Comparison of ENCODE assay signal across 1 cellular context in the genomic region with DNA sequence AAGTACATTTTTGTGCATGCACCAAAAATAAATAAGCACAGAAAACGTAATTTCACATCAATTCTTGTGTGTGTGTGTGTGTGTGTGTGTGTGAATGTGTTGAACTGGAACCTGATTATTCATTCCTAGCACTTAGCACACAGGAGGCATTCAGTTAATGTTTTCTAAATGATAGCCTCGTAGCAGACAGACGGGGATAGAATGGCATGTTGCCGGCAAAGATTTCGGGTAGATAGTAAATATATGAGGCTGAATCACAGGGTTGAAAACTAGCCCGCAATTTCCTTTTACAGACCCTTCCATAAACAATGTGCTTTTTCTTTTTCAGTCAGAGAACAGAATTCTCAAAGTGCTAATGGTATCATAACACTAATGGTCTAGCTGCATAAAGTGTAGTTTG.
TF ChIP-seq lines count a peak whose summit lies in the region.

No MANE protein-coding gene starts in this region.

TF ChIP-seq in HepG2, 621 proteins besides CTCF, POLR2A, EP300 and RAD21:
- TF ChIP-seq ZNF709 (CRISPR knock-in tag; IDR thresholded peaks at IDR 0.05) (no peak), ZNF276 (CRISPR knock-in tag; IDR thresholded peaks at IDR 0.05; ENCODE audit: low read depth) (no peak), ZNF720 (CRISPR knock-in tag; IDR thresholded peaks at IDR 0.05) (no peak), ZNF703 (CRISPR knock-in tag; IDR thresholded peaks at IDR 0.05; ENCODE audit: borderline replicate concordance) (no peak), FIP1L1 (IDR thresholded peaks at IDR 0.05; ENCODE audit: borderline replicate concordance, insufficient read depth, low read depth, low read length) (no peak), MZF1 (CRISPR knock-in tag; IDR thresholded peaks at IDR 0.05; ENCODE audit: borderline replicate concordance) (no peak), MNT (IDR thresholded peaks at IDR 0.05) (no peak), THAP11 (CRISPR knock-in tag; IDR thresholded peaks at IDR 0.05) (no peak)
- TF ChIP-seq, protein P1, sequence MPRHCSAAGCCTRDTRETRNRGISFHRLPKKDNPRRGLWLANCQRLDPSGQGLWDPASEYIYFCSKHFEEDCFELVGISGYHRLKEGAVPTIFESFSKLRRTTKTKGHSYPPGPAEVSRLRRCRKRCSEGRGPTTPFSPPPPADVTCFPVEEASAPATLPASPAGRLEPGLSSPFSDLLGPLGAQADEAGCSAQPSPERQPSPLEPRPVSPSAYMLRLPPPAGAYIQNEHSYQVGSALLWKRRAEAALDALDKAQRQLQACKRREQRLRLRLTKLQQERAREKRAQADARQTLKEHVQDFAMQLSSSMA (CRISPR knock-in tag; IDR thresholded peaks at IDR 0.05): no peak
- TF ChIP-seq, protein P2, sequence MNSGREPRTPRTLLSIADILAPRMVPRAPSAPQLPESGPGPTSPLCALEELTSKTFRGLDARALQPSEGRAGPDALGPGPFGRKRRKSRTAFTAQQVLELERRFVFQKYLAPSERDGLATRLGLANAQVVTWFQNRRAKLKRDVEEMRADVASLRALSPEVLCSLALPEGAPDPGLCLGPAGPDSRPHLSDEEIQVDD (CRISPR knock-in tag; IDR thresholded peaks at IDR 0.05; ENCODE audit: borderline replicate concordance): no peak
